In the genomic region with DNA sequence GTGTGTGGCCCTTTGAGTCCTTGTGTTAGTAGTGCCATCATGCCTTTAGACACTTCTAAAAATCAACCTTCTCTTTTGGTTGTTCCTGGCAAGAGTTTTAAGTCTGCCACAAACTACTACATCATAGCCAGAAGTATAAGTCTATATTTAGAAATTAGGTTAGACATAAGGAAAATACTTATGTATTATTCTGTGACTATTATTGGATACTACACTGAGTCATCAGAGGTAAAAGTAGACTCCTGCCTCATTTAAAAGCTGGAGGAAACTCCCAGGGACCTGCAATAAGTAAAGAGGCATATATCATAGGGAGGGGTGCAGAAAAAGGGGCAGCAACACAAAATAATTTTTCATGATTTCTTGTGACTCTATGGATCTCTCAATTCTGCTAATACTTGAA, we compare ENCODE assay signal across 21 cellular contexts.
"Had no signal": no experiment of that assay in that cellular context is flagged by ENCODE, and none has a peak within 500 bp of the region (broad histone marks: within the 10 kb centered on the region; RNA-seq: fewer than 3 reads in every experiment).

No MANE protein-coding gene starts in this region.

- H3K36me3 ChIP-seq: colonic mucosa, esophagus squamous epithelium, gastroesophageal sphincter, heart right ventricle, left lung, lower lobe of right lung had no signal

- ATAC-seq: effector memory CD8-positive, alpha-beta T cell; esophagus mucosa; gastroesophageal sphincter; left cardiac atrium; left lung; lower lobe of right lung; mucosa of descending colon had no signal

- H3K9me3 Mint-ChIP-seq: dendritic cell treated with granulocyte-macrophage colony-stimulating factor and Interleukin-4, amounts not matched to agents 40 ng/mL and 50 ng/mL, for 4 days; effector memory CD8-positive, alpha-beta T cell had no signal

- DNase-seq: colonic mucosa; cortex of kidney; effector CD8-positive, alpha-beta T cell; effector memory CD8-positive, alpha-beta T cell; endodermal cell; erythroblast; esophagus squamous epithelium; foreskin fibroblast; foreskin melanocyte; heart right ventricle; hippocampal formation; left cardiac atrium; left lung; lower lobe of right lung; mesenchymal stem cell; mucosa of descending colon had no signal

- H3K27me3 Mint-ChIP-seq: dendritic cell treated with granulocyte-macrophage colony-stimulating factor and Interleukin-4, amounts not matched to agents 40 ng/mL and 50 ng/mL, for 4 days had no signal

- H3K36me3 Mint-ChIP-seq: mesothelial cell of epicardium had no signal

- H3K27ac Mint-ChIP-seq: dendritic cell treated with granulocyte-macrophage colony-stimulating factor and Interleukin-4, amounts not matched to agents 40 ng/mL and 50 ng/mL, for 4 days; effector memory CD8-positive, alpha-beta T cell; endodermal cell; mesothelial cell of epicardium had no signal

- H3K4me1 ChIP-seq: colonic mucosa, esophagus squamous epithelium, left lung, lower lobe of right lung had no signal

- H3K4me3 Mint-ChIP-seq: dendritic cell treated with granulocyte-macrophage colony-stimulating factor and Interleukin-4, amounts not matched to agents 40 ng/mL and 50 ng/mL, for 4 days; effector memory CD8-positive, alpha-beta T cell; endodermal cell; mesothelial cell of epicardium had no signal

- H3K9me3 ChIP-seq: colonic mucosa, lower lobe of right lung, mucosa of descending colon had no signal

- H3K27ac ChIP-seq: colonic mucosa, epithelial cell of prostate, esophagus squamous epithelium, gastroesophageal sphincter, heart right ventricle, left lung, lower lobe of right lung had no signal

- H3K27me3 ChIP-seq: colonic mucosa, esophagus squamous epithelium, gastroesophageal sphincter, heart right ventricle, left lung had no signal

- H3K4me3 ChIP-seq: colonic mucosa, esophagus squamous epithelium, gastroesophageal sphincter, heart right ventricle, left lung, lower lobe of right lung, mucosa of descending colon had no signal
